Comparison of ENCODE assay signal across 8 cellular contexts in the genomic region with DNA sequence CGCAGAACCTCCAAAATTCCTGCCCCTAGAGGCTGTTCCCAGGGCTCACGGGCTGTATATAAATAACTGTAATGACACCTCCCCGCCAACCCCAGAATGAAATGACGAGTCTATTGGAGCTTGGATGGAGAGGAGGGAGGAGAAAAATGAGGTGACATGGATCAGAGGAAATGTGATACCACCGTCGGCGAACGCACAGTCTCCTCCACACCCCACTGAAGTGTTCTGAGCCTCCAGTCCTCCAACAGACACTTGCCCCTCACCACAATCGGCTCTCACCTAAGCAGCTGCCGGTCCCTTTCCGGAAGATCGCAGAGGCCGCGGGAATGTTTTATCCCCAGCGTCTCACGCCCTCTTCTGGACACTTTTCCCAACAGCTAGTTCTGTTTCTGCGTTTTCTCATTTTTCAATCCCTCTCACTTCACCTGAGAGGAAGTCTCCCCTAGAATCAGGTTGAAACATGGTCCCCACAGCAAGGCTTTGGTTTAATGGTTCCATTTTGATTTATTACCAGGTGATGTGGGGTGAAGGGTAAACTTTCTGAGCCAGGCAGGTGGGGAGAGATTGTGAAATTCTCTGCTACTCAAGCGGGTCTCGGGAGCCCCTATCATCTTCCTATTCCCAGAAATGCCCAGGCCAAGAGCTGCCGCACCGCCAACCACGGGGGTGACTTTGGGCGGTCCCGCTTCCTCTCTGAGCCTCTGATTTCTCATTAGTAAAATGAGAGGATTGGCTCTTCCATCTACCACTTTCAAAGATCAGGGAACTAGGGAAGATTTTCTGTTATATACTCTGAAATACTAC. TPM values are rescaled to one million over a fixed set of nuclear protein-coding genes. Genes with fewer than 3 reads are reported as not detected.
DNase-seq lines count a peak whose midpoint lies in the region; ATAC-seq and TF ChIP-seq lines count a peak whose summit lies in the region.

No MANE protein-coding gene starts in this region.

- H3K36me3 ChIP-seq in A673 (ENCODE audit: insufficient read depth, low read length, poor library complexity, severe bottlenecking) (no peaks in the 10 kb centered on the region), ascending aorta (no peaks in the 10 kb centered on the region), spleen (no peaks in the 10 kb centered on the region)

- H3K9me3 Mint-ChIP-seq in T-helper 2 cell treated with Interferon-gamma antibody and Interleukin-4, amounts not matched to agents 5 μg/mL and 100 μg/mL, for 36 hours, result no peaks in the 10 kb centered on the region

- H3K27ac Mint-ChIP-seq in T-helper 2 cell treated with Interferon-gamma antibody and Interleukin-4, amounts not matched to agents 5 μg/mL and 100 μg/mL, for 36 hours, result no peak overlapping the region

- H3K4me1 Mint-ChIP-seq in T-helper 2 cell treated with Interferon-gamma antibody and Interleukin-4, amounts not matched to agents 5 μg/mL and 100 μg/mL, for 36 hours (ENCODE audit: low read depth), result no peaks in the 10 kb centered on the region

- DNase-seq in A673 (ENCODE audit: low spot score) (peak; percentile 65), GM12865 (ENCODE audit: low read depth) (peak; percentile 43), NCI-H2107 treated with DMSO at 0.1 percent for 48 hours (lab: John Stamatoyannopoulos, UW; ENCODE audit: unreplicated experiment) (peak; percentile 94), ascending aorta (ENCODE audit: low spot score in 2 of 2) (no peak), iPS DF 19.7 (ENCODE audit: low read depth, low spot score) (peak; percentile 40), spleen (no peak)
- no peak for DNase-seq in T-helper 2 cell treated with Interferon-gamma antibody and Interleukin-4, amounts not matched to agents 5 μg/mL and 100 μg/mL, for 36 hours (ENCODE audit: low spot score)

- ATAC-seq in GM21367 (IDR thresholded peaks at IDR 0.05; ENCODE audit: unreplicated experiment), result no peak

- intact Hi-C loops in A673 (cut with micrococcal nuclease; ENCODE audit: unreplicated experiment), result loop anchor here (5.0 to 10.0 kb wide), 4 partner anchors 153 to 692 kb away; no protein-coding TSS in a partner anchor
- intact Hi-C loops in ascending aorta (cut with DNase I), result no loop called here
- intact Hi-C loops in spleen (cut with DNase I; ENCODE audit: low total_unique reads), result no loop called here

- POLR2A ChIA-PET in A673 (lab: Charles Lee; ENCODE audit: low non-redundant PET), result no interaction called here

- TF ChIP-seq CTCF in A673 (conservative IDR thresholded peaks at IDR 0.05; ENCODE audit: low read depth, low read length) (peak; percentile 78), GM12865 (IDR thresholded peaks at IDR 0.05; ENCODE audit: insufficient read depth, low read depth, low read length, missing control alignments) (peak; percentile 47), ascending aorta (IDR thresholded peaks at IDR 0.05) (peak; percentile 27 to 68 (median 58)), spleen (IDR thresholded peaks at IDR 0.05 in 8 of 11, conservative IDR thresholded peaks at IDR 0.05 in 3 of 11) (peak in 7 of 11 experiments; percentile 5 to 49 (median 40))

- TF ChIP-seq POLR2A in spleen (IDR thresholded peaks at IDR 0.05), result no peak

- CTCF ChIA-PET in A673 (lab: Charles Lee), result interaction anchor here (0.5 to 1.5 kb wide), 6 partner anchors 77 to 694 kb away, joined by 3 to 5 read pairs (median 4); partner anchors contain the start of gene MBD1

- H3K36me3 Mint-ChIP-seq in T-helper 2 cell treated with Interferon-gamma antibody and Interleukin-4, amounts not matched to agents 5 μg/mL and 100 μg/mL, for 36 hours (ENCODE audit: low read depth), result no peaks in the 10 kb centered on the region

- H3K27ac ChIP-seq in A673 (ENCODE audit: low read depth, low read length, poor library complexity, severe bottlenecking), result no peak overlapping the region
- no peak overlapping the region for H3K27ac ChIP-seq in ascending aorta
- no peak overlapping the region for H3K27ac ChIP-seq in spleen

- no peaks in the 10 kb centered on the region for H3K4me1 ChIP-seq in A673 (ENCODE audit: insufficient read depth, low read length, poor library complexity, severe bottlenecking)
- H3K4me1 ChIP-seq in ascending aorta, result no peaks in the 10 kb centered on the region
- peaks cover 0 to 9% (median 3%) of the 10 kb centered on the region in 6 donors for H3K4me1 ChIP-seq in spleen

- no TSS peak for BruUV-seq in A673 (replicated peaks; lab: Mats Ljungman, UMichigan)

- 23 to 27% (median 24%) methylated on average over 24 of the region's 24 CpGs for WGBS in spleen, 5 donors

- peaks cover 53% of the 10 kb centered on the region for H3K27me3 Mint-ChIP-seq in T-helper 2 cell treated with Interferon-gamma antibody and Interleukin-4, amounts not matched to agents 5 μg/mL and 100 μg/mL, for 36 hours (ENCODE audit: low read depth)

- H3K9me3 ChIP-seq in A673 (ENCODE audit: low read depth, low read length, poor library complexity, severe bottlenecking) (no peaks in the 10 kb centered on the region), ascending aorta (no peaks in the 10 kb centered on the region), spleen (peaks cover 0 to 14% (median 3%) of the 10 kb centered on the region in 8 donors)

- no peak overlapping the region for H3K4me3 ChIP-seq in A673 (ENCODE audit: low read depth, low read length, poor library complexity, severe bottlenecking)
- H3K4me3 ChIP-seq in GM12865 (ENCODE audit: low read depth, low read length), result no peak overlapping the region
- H3K4me3 ChIP-seq in ascending aorta, result peak overlapping the region; percentile 12 to 48
- no peak overlapping the region for H3K4me3 ChIP-seq in spleen

- H3K27me3 ChIP-seq in A673 (replicated peaks; ENCODE audit: insufficient read depth, low read depth, low read length, poor library complexity), result peaks cover 63% of the 10 kb centered on the region
- no peaks in the 10 kb centered on the region for H3K27me3 ChIP-seq in ascending aorta
- H3K27me3 ChIP-seq in spleen (replicated peaks in 1 of 7), result peaks cover 0 to 60% (median 8%) of the 10 kb centered on the region in 7 donors

- H3K4me3 Mint-ChIP-seq in T-helper 2 cell treated with Interferon-gamma antibody and Interleukin-4, amounts not matched to agents 5 μg/mL and 100 μg/mL, for 36 hours, result no peak overlapping the region

RNA-seq across cellular contexts. Expression of gene MYO5B, which starts 9.1 kb away (rescaled TPM):
- 0.30 TPM in 1 of 2 replicates, not detected in the other for total RNA-seq in A673 (2021)
- 0.21 TPM for total RNA-seq in ascending aorta
- total RNA-seq in spleen, result 1 to 10 TPM in 5 of 7 donors, under 1 TPM in 2; 0.74 to 6.0 (median 3.3) TPM
- polyA plus RNA-seq in spleen, result 1 to 10 TPM; 1.4 to 1.7 (median 1.5) TPM

Comparison
In these comparisons a context has a peak if more than half of its experiments do, and no peak if none do; other contexts are left out.
1. DNase-seq: peak in A673 (single experiment), GM12865 (single experiment), NCI-H2107 treated with DMSO at 0.1 percent for 48 hours (single experiment) and iPS DF 19.7 (single experiment); none in ascending aorta (0 of 2), spleen (single experiment) and T-helper 2 cell treated with Interferon-gamma antibody and Interleukin-4, amounts not matched to agents 5 μg/mL and 100 μg/mL, for 36 hours (single experiment).
2. H3K4me3 ChIP-seq: peak in ascending aorta (2 of 2); none in A673 (single experiment), GM12865 (single experiment) and spleen (0 of 8).
3. Peak in every context shown above with its lines, with median percentiles within 50 percentile points of each other: CTCF ChIP-seq.